34 cellular contexts compared by ENCODE assay signal in genomic region chr4:73411731-73412414, GRCh38. TPM values are rescaled to one million over a fixed set of nuclear protein-coding genes. Genes with fewer than 3 reads are reported as not detected.
"Had no signal": no experiment of that assay in that cellular context is flagged by ENCODE, and none has a peak within 500 bp of the region (broad histone marks: within the 10 kb centered on the region; RNA-seq: fewer than 3 reads in every experiment).

No MANE protein-coding gene starts in this region.

- H3K27me3 ChIP-seq: body of pancreas, esophagus squamous epithelium, gastroesophageal sphincter had no signal

- FAIRE-seq: colon, endometrium, endothelial cell of umbilical vein had no signal

- H3K27ac ChIP-seq: body of pancreas, epithelial cell of prostate, esophagus squamous epithelium, gastroesophageal sphincter had no signal

- H3K36me3 Mint-ChIP-seq: activated naive CD8-positive, alpha-beta T cell had no signal

- H3K4me1 ChIP-seq: esophagus squamous epithelium, gastroesophageal sphincter had no signal

- H3K36me3 ChIP-seq: esophagus squamous epithelium, gastroesophageal sphincter had no signal

- H3K27me3 Mint-ChIP-seq: activated CD4-positive, alpha-beta T cell treated with anti-CD3 and anti-CD28 coated beads, Interleukin-2, amount 10 ng/mL, durations not matched to agents 7 days and 5 days; activated naive CD8-positive, alpha-beta T cell; activated T-helper 17 cell treated with anti-CD3 and anti-CD28 coated beads, Interleukin-2, amount 50 U/mL, for 72 hours had no signal

- H3K4me3 ChIP-seq: body of pancreas, esophagus squamous epithelium, gastroesophageal sphincter had no signal

- H3K9me3 ChIP-seq: body of pancreas, esophagus squamous epithelium, gastroesophageal sphincter had no signal

- H3K4me1 Mint-ChIP-seq: activated CD4-positive, alpha-beta memory T cell treated with anti-CD3 and anti-CD28 coated beads, Interleukin-2, amount 10 ng/mL, durations not matched to agents 7 days and 5 days; activated CD4-positive, alpha-beta T cell treated with anti-CD3 and anti-CD28 coated beads, Interleukin-2, amount 10 ng/mL, durations not matched to agents 7 days and 5 days; activated T-helper 17 cell treated with anti-CD3 and anti-CD28 coated beads, Interleukin-2, amount 50 U/mL, for 72 hours had no signal

- H3K9me3 Mint-ChIP-seq: activated CD4-positive, alpha-beta memory T cell treated with anti-CD3 and anti-CD28 coated beads, Interleukin-2, amount 10 ng/mL, durations not matched to agents 7 days and 5 days; activated CD4-positive, alpha-beta T cell treated with anti-CD3 and anti-CD28 coated beads, Interleukin-2, amount 10 ng/mL, durations not matched to agents 7 days and 5 days; activated T-cell treated with anti-CD3 and anti-CD28 coated beads, Interleukin-2, amount 50 U/mL, for 4 hours; activated T-helper 17 cell treated with anti-CD3 and anti-CD28 coated beads, Interleukin-2, amount 50 U/mL, for 72 hours had no signal

- ATAC-seq: activated T-cell treated with anti-CD3 and anti-CD28 coated beads, Interleukin-2, amount 50 U/mL, for 4 hours; activated T-helper 17 cell treated with anti-CD3 and anti-CD28 coated beads, Interleukin-2, amount 50 U/mL, for 72 hours; body of pancreas; gastroesophageal sphincter had no signal

- DNase-seq: activated CD4-positive, alpha-beta memory T cell treated with anti-CD3 and anti-CD28 coated beads, Interleukin-2, amount 10 ng/mL, durations not matched to agents 7 days and 5 days; activated CD4-positive, alpha-beta T cell treated with anti-CD3 and anti-CD28 coated beads for 1 hour; activated CD4-positive, alpha-beta T cell treated with anti-CD3 and anti-CD28 coated beads for 4 hours; activated CD4-positive, alpha-beta T cell treated with anti-CD3 and anti-CD28 coated beads, Interleukin-2, amount 10 ng/mL, durations not matched to agents 7 days and 5 days; activated CD4-positive, alpha-beta T cell treated with anti-CD3 and anti-CD28 coated beads, Interleukin-2, amount 50 U/mL, for 4 hours; activated CD8-positive, alpha-beta memory T cell treated with anti-CD3 and anti-CD28 coated beads, Interleukin-2, amount 50 U/mL, for 48 hours; activated effector memory CD4-positive, alpha-beta T cell treated with Interleukin-2 at 50 U/mL for 16 hours; activated gamma-delta T cell treated with Interleukin-2 at 50 U/mL for 16 hours; activated naive CD4-positive, alpha-beta T cell treated with anti-CD3 and anti-CD28 coated beads, Interleukin-2, amount 50 U/mL, for 16 hours; activated naive CD4-positive, alpha-beta T cell treated with Interleukin-2 at 50 U/mL for 16 hours; activated T-cell treated with anti-CD3 and anti-CD28 coated beads for 4 hours; activated T-cell treated with anti-CD3 and anti-CD28 coated beads, Interleukin-2, amount 50 U/mL, for 4 hours; amniotic stem cell; anterior cingulate cortex; caudate nucleus; cortex of kidney; dermis blood vessel endothelial cell; effector CD8-positive, alpha-beta T cell; esophagus squamous epithelium; foreskin melanocyte; T-helper 2 cell had no signal

- H3K4me3 Mint-ChIP-seq: activated CD4-positive, alpha-beta memory T cell treated with anti-CD3 and anti-CD28 coated beads, Interleukin-2, amount 10 ng/mL, durations not matched to agents 7 days and 5 days; activated CD4-positive, alpha-beta T cell treated with anti-CD3 and anti-CD28 coated beads, Interleukin-2, amount 10 ng/mL, durations not matched to agents 7 days and 5 days; activated naive CD8-positive, alpha-beta T cell; activated T-cell treated with anti-CD3 and anti-CD28 coated beads, Interleukin-2, amount 50 U/mL, for 4 hours; activated T-helper 17 cell treated with anti-CD3 and anti-CD28 coated beads, Interleukin-2, amount 50 U/mL, for 72 hours had no signal

- H3K27ac Mint-ChIP-seq: activated CD4-positive, alpha-beta memory T cell treated with anti-CD3 and anti-CD28 coated beads, Interleukin-2, amount 10 ng/mL, durations not matched to agents 7 days and 5 days; activated CD4-positive, alpha-beta T cell treated with anti-CD3 and anti-CD28 coated beads, Interleukin-2, amount 10 ng/mL, durations not matched to agents 7 days and 5 days; activated naive CD8-positive, alpha-beta T cell; activated T-helper 17 cell treated with anti-CD3 and anti-CD28 coated beads, Interleukin-2, amount 50 U/mL, for 72 hours had no signal

RNA-seq across cellular contexts. Expression of gene ALB, which starts 7.8 kb away (rescaled TPM):
- total RNA-seq: activated CD4-positive, alpha-beta memory T cell treated with anti-CD3 and anti-CD28 coated beads, Interleukin-2, amount 10 ng/mL, durations not matched to agents 7 days and 5 days; activated CD4-positive, alpha-beta T cell treated with anti-CD3 and anti-CD28 coated beads, Interleukin-2, amount 10 ng/mL, durations not matched to agents 7 days and 5 days; activated T-helper 17 cell treated with anti-CD3 and anti-CD28 coated beads, Interleukin-2, amount 50 U/mL, for 72 hours; chondrocyte; dermis blood vessel endothelial cell; endothelial cell of umbilical vein; fibroblast of lung; fibroblast of villous mesenchyme; glomerular endothelial cell; T-helper 1 cell treated with Interleukin-12 subunit alpha and Interleukin-12 subunit beta and Interleukin-4 antibody, amounts not matched to agents 30 ng/mL and 1 ng/mL, for 36 hours had no signal

RNA-seq across cellular contexts. Expression of gene AFP, which starts 24.1 kb away (rescaled TPM):
- total RNA-seq: activated CD4-positive, alpha-beta memory T cell treated with anti-CD3 and anti-CD28 coated beads, Interleukin-2, amount 10 ng/mL, durations not matched to agents 7 days and 5 days; activated CD4-positive, alpha-beta T cell treated with anti-CD3 and anti-CD28 coated beads, Interleukin-2, amount 10 ng/mL, durations not matched to agents 7 days and 5 days; activated T-helper 17 cell treated with anti-CD3 and anti-CD28 coated beads, Interleukin-2, amount 50 U/mL, for 72 hours; body of pancreas; chondrocyte; dermis blood vessel endothelial cell; endothelial cell of umbilical vein; esophagus squamous epithelium; fibroblast of villous mesenchyme; gastroesophageal sphincter; glomerular endothelial cell; T-helper 1 cell treated with Interleukin-12 subunit alpha and Interleukin-12 subunit beta and Interleukin-4 antibody, amounts not matched to agents 30 ng/mL and 1 ng/mL, for 36 hours had no signal
